21 cellular contexts compared by ENCODE assay signal in the genomic region with DNA sequence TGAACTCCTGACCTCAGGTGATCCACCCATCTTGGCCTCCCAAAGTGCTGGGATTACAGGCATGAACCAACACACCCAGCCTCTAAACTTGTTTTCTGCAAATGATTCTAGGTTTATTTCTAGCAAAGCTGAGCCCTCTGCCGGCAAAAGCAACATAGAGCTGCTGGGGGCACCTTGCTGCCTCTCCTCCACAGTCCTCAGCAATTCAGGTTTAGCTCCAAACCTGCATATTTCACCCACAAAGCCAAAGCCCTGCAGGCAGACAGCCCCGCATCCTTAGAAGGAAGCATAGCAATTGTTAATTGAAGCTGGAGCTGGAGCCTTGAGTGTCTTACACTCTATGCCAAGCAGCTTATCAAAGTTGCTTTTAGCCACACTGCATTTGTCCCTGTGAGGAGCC. TPM values are rescaled to one million over a fixed set of nuclear protein-coding genes. Genes with fewer than 3 reads are reported as not detected.
"Had no signal": no experiment of that assay in that cellular context is flagged by ENCODE, and none has a peak within 500 bp of the region (broad histone marks: within the 10 kb centered on the region; RNA-seq: fewer than 3 reads in every experiment).

No MANE protein-coding gene starts in this region.

- FAIRE-seq: frontal cortex had no signal

- H3K36me3 Mint-ChIP-seq: type B pancreatic cell, WTC11 had no signal

- H3K9me3 ChIP-seq: heart left ventricle, left lung, psoas muscle had no signal

- H3K27me3 ChIP-seq: brain microvascular endothelial cell, heart left ventricle, left lung had no signal

- H3K4me3 Mint-ChIP-seq: activated CD4-positive, alpha-beta T cell treated with anti-CD3 and anti-CD28 coated beads, Interleukin-2, amount 10 ng/mL, durations not matched to agents 24 days and 14 days; endodermal cell; memory B cell; nephron; type B pancreatic cell; WTC11 had no signal

- H3K36me3 ChIP-seq: brain microvascular endothelial cell, heart left ventricle, left lung had no signal

- H3K27me3 Mint-ChIP-seq: activated CD4-positive, alpha-beta T cell treated with anti-CD3 and anti-CD28 coated beads, Interleukin-2, amount 10 ng/mL, durations not matched to agents 24 days and 14 days; type B pancreatic cell had no signal

- H3K4me1 ChIP-seq: heart left ventricle, left lung, psoas muscle had no signal

- H3K9me3 Mint-ChIP-seq: activated CD4-positive, alpha-beta T cell treated with anti-CD3 and anti-CD28 coated beads, Interleukin-2, amount 10 ng/mL, durations not matched to agents 24 days and 14 days; endodermal cell; type B pancreatic cell had no signal

- ATAC-seq: heart left ventricle, left lung, psoas muscle, sciatic nerve had no signal

- H3K27ac Mint-ChIP-seq: activated CD4-positive, alpha-beta T cell treated with anti-CD3 and anti-CD28 coated beads, Interleukin-2, amount 10 ng/mL, durations not matched to agents 24 days and 14 days; endodermal cell; memory B cell; nephron; type B pancreatic cell; WTC11 had no signal

- H3K4me3 ChIP-seq: heart left ventricle, left lung, psoas muscle had no signal

- H3K4me1 Mint-ChIP-seq: activated CD4-positive, alpha-beta T cell treated with anti-CD3 and anti-CD28 coated beads, Interleukin-2, amount 10 ng/mL, durations not matched to agents 24 days and 14 days; endodermal cell; memory B cell; nephron; WTC11 had no signal

- H3K27ac ChIP-seq: brain microvascular endothelial cell, heart left ventricle, left lung, psoas muscle had no signal

- DNase-seq: activated CD4-positive, alpha-beta T cell treated with anti-CD3 and anti-CD28 coated beads, Interleukin-2, amount 10 ng/mL, durations not matched to agents 24 days and 14 days; activated CD8-positive, alpha-beta memory T cell treated with anti-CD3 and anti-CD28 coated beads for 24 hours; activated naive CD4-positive, alpha-beta T cell treated with anti-CD3 and anti-CD28 coated beads, Interleukin-2, amount 50 U/mL, for 16 hours; amniotic stem cell; brain microvascular endothelial cell; endodermal cell; heart left ventricle; islet precursor cell; left lung; occipital lobe; psoas muscle; stimulated activated naive CD4-positive, alpha-beta T cell; T-helper 1 cell had no signal

RNA-seq across cellular contexts. Expression of gene CWH43, which starts 54.6 kb away (rescaled TPM):
- total RNA-seq: activated CD4-positive, alpha-beta T cell treated with anti-CD3 and anti-CD28 coated beads, Interleukin-2, amount 10 ng/mL, durations not matched to agents 24 days and 14 days; cerebellum; dermis microvascular lymphatic vessel endothelial cell; endodermal cell; frontal cortex; heart left ventricle; occipital lobe; psoas muscle; sciatic nerve; WTC11 had no signal
- polyA plus RNA-seq: heart left ventricle, psoas muscle had no signal
